8 cellular contexts compared by ENCODE assay signal in genomic region chr19:52569648-52570004, GRCh38. TPM values are rescaled to one million over a fixed set of nuclear protein-coding genes. Genes with fewer than 3 reads are reported as not detected.
A peak's percentile ranks its signal among the peaks of the same experiment; 100 is the strongest.
DNase-seq lines count a peak whose midpoint lies in the region; ATAC-seq, FAIRE-seq and TF ChIP-seq lines count a peak whose summit lies in the region.
"Not testable (repeated sequence)": the region's sequence is repeated elsewhere in the genome, so short reads cannot be mapped to it uniquely, and the experiment has no call there.

No MANE protein-coding gene starts in this region.

- peak; percentile 62 for ATAC-seq in SK-N-SH treated with all-trans-retinoic acid at 6 μM for 48 hours

- FAIRE-seq in astrocyte (lab: Jason Lieb, UNC) = not testable (repeated sequence)

- H3F3A ChIP-seq in DOHH2 (ENCODE audit: control insufficient read depth, insufficient read depth) = not testable (repeated sequence)

- H3K36me3 ChIP-seq in DOHH2 (ENCODE audit: control insufficient read depth, low read length) (peaks cover 25% of the 10 kb centered on the region), KOPT-K1 (ENCODE audit: insufficient read depth, low read length) (peaks cover 43% of the 10 kb centered on the region)
- not testable (repeated sequence) for H3K36me3 ChIP-seq in astrocyte (ENCODE audit: insufficient read depth, low read length)

- intact Hi-C loops in posterior vena cava (cut with DNase I) = not testable (repeated sequence)

- TF ChIP-seq CTCF in DOHH2 (IDR thresholded peaks at IDR 0.05; ENCODE audit: low read depth, low read length, poor library complexity, severe bottlenecking); astrocyte (IDR thresholded peaks at IDR 0.05; ENCODE audit: insufficient read depth, low read depth, low read length); fibroblast of mammary gland (conservative IDR thresholded peaks at IDR 0.05; ENCODE audit: control insufficient read depth, insufficient read depth, low read depth, low read length): not testable (repeated sequence)

- H2AFZ ChIP-seq in astrocyte (ENCODE audit: low read depth, low read length) = peak overlapping the region; percentile 87

- not testable (repeated sequence) for H3K4me1 Mint-ChIP-seq in astrocyte (ENCODE audit: low read depth, unreplicated experiment)

- not testable (repeated sequence) for H3K27ac ChIP-seq in DOHH2 (ENCODE audit: low read depth, low read length); astrocyte (ENCODE audit: low read depth, low read length)
- H3K27ac ChIP-seq in KOPT-K1 (ENCODE audit: low read depth, low read length, poor library complexity, severe bottlenecking) = peak overlapping the region; percentile 94

- H3K4me1 ChIP-seq in DOHH2 (ENCODE audit: control insufficient read depth, low read length); astrocyte (ENCODE audit: insufficient read depth, low read length): not testable (repeated sequence)

- peak overlapping the region; percentile 92 for H3K4me3 Mint-ChIP-seq in astrocyte (ENCODE audit: unreplicated experiment)

- H3K4me3 ChIP-seq in DOHH2 (ENCODE audit: low read length) = peak overlapping the region; percentile 84
- H3K4me3 ChIP-seq in astrocyte (ENCODE audit: insufficient read depth, low read depth, low read length) = peak overlapping the region; percentile 99
- H3K4me3 ChIP-seq in fibroblast of mammary gland (ENCODE audit: control insufficient read depth, low read depth, low read length) = peak overlapping the region; percentile 96

- H3K4me2 ChIP-seq in DOHH2 (ENCODE audit: low read length) (peak overlapping the region; percentile 82), astrocyte (ENCODE audit: low read length) (peak overlapping the region; percentile 84)

- not testable (repeated sequence) for H4K20me1 ChIP-seq in DOHH2 (ENCODE audit: control insufficient read depth, insufficient read depth, low read depth, low read length); astrocyte (ENCODE audit: insufficient read depth, low read length)

- H3K9me2 ChIP-seq in DOHH2 (replicated peaks; ENCODE audit: control insufficient read depth, low read length) = not testable (repeated sequence)

- H3K36me3 Mint-ChIP-seq in astrocyte (ENCODE audit: low read depth, unreplicated experiment) = peaks cover 24% of the 10 kb centered on the region

- H3K9me3 Mint-ChIP-seq in astrocyte (ENCODE audit: unreplicated experiment) = not testable (repeated sequence)

- peak overlapping the region; percentile 98 for H3K27ac Mint-ChIP-seq in astrocyte (ENCODE audit: unreplicated experiment)

- not testable (repeated sequence) for H3K27me3 ChIP-seq in DOHH2 (ENCODE audit: control insufficient read depth, low read length); astrocyte (ENCODE audit: insufficient read depth, low read length)

- DNase-seq in astrocyte (ENCODE audit: low read depth) (peak; percentile 43), fibroblast of mammary gland (ENCODE audit: low read depth) (peak; percentile 32), left kidney (ENCODE audit: low read depth, low spot score) (peak; percentile 91), posterior vena cava (ENCODE audit: low spot score) (peak; percentile 83), ureter (ENCODE audit: low spot score) (peak; percentile 53)

- H3K27me3 Mint-ChIP-seq in astrocyte (ENCODE audit: low read depth, unreplicated experiment) = not testable (repeated sequence)

- not testable (repeated sequence) for H3K9me3 ChIP-seq in DOHH2 (ENCODE audit: control insufficient read depth, insufficient read depth, low read length); astrocyte (ENCODE audit: insufficient read depth, low read depth, low read length)
- peaks cover 20% of the 10 kb centered on the region for H3K9me3 ChIP-seq in KOPT-K1 (ENCODE audit: insufficient read depth, low read length, poor library complexity, severe bottlenecking)

- H3K79me2 ChIP-seq in DOHH2 (ENCODE audit: control insufficient read depth, low read length) (peaks cover 25% of the 10 kb centered on the region), astrocyte (ENCODE audit: insufficient read depth, low read length) (peaks cover 11% of the 10 kb centered on the region)

- peak overlapping the region; percentile 94 for H3K9ac ChIP-seq in astrocyte (ENCODE audit: low read length)

RNA-seq across cellular contexts. Expression of gene ZNF701, which starts 0.5 kb away (rescaled TPM):
- total RNA-seq in astrocyte (10.9 and 15.6 TPM in 2 replicates), posterior vena cava (10 to 100 TPM; 11.3 to 16.0 TPM), ureter (29.7 TPM)

RNA-seq across cellular contexts. Expression of gene ZNF808, which starts 42.2 kb away (rescaled TPM):
- 15.1 and 18.0 TPM in 2 replicates for total RNA-seq in astrocyte
- total RNA-seq in posterior vena cava = 10 to 100 TPM; 17.4 to 17.8 TPM
- total RNA-seq in ureter = 23.4 TPM

Comparison
In these comparisons a context has a peak if more than half of its experiments do, and no peak if none do; other contexts are left out.
1. DNase-seq: peak in every context shown above with its lines; median percentile 91 in left kidney; 83 in posterior vena cava; 53 in ureter; 43 in astrocyte; 32 in fibroblast of mammary gland.